10 cellular contexts compared by ENCODE assay signal in genomic region chr5:34415559-34416198, GRCh38.
DNase-seq lines count a peak whose midpoint lies in the region; ATAC-seq and TF ChIP-seq lines count a peak whose summit lies in the region.
"Had no signal": no experiment of that assay in that cellular context is flagged by ENCODE, and none has a peak within 500 bp of the region (broad histone marks: within the 10 kb centered on the region; RNA-seq: fewer than 3 reads in every experiment).

No MANE protein-coding gene starts in this region.

- H3K4me3 ChIP-seq in fibroblast of villous mesenchyme (ENCODE audit: low read depth, low read length): no peak overlapping the region
- H3K4me3 ChIP-seq in tibial artery: no peak overlapping the region
- H3K4me3 ChIP-seq in CD4-positive, alpha-beta memory T cell (ENCODE audit: low read length in 2 of 2): no peak overlapping the region
- H3K4me3 ChIP-seq: mucosa of descending colon had no signal

- peak; percentile 44 for DNase-seq in fibroblast of villous mesenchyme (ENCODE audit: low read depth)
- no peak for DNase-seq in tibial artery
- no peak for DNase-seq in left cardiac atrium
- no peak for DNase-seq in endothelial cell (ENCODE audit: low spot score)
- DNase-seq in CD4-positive, alpha-beta memory T cell: no peak
- DNase-seq: mucosa of descending colon had no signal

- POLR2A ChIA-PET in CD4-positive, alpha-beta memory T cell (lab: Charles Lee; ENCODE audit: partially characterized antibody): no interaction called here

- no peak overlapping the region for H3K4me3 Mint-ChIP-seq in endothelial cell (ENCODE audit: unreplicated experiment)
- no peak overlapping the region for H3K4me3 Mint-ChIP-seq in CD4-positive, alpha-beta memory T cell
- H3K4me3 Mint-ChIP-seq: dendritic cell treated with granulocyte-macrophage colony-stimulating factor and Interleukin-4, amounts not matched to agents 40 ng/mL and 50 ng/mL, for 4 days had no signal

- TF ChIP-seq CTCF in fibroblast of villous mesenchyme (IDR thresholded peaks at IDR 0.05; ENCODE audit: insufficient read depth, low read depth, low read length) (no peak), tibial artery (IDR thresholded peaks at IDR 0.05) (no peak), endothelial cell (IDR thresholded peaks at IDR 0.05; ENCODE audit: unreplicated experiment) (no peak)

- H3K4me1 Mint-ChIP-seq in endothelial cell (ENCODE audit: unreplicated experiment): peaks cover 4% of the 10 kb centered on the region
- no peaks in the 10 kb centered on the region for H3K4me1 Mint-ChIP-seq in CD4-positive, alpha-beta memory T cell

- H3K27me3 Mint-ChIP-seq in endothelial cell (ENCODE audit: unreplicated experiment): no peaks in the 10 kb centered on the region
- peaks cover 2 to 8% of the 10 kb centered on the region in 2 donors for H3K27me3 Mint-ChIP-seq in CD4-positive, alpha-beta memory T cell
- H3K27me3 Mint-ChIP-seq: dendritic cell treated with granulocyte-macrophage colony-stimulating factor and Interleukin-4, amounts not matched to agents 40 ng/mL and 50 ng/mL, for 4 days had no signal

- CTCF ChIA-PET in CD4-positive, alpha-beta memory T cell (lab: Charles Lee; ENCODE audit: partially characterized antibody): no interaction called here

- H3K27ac ChIP-seq in tibial artery: no peak overlapping the region
- H3K27ac ChIP-seq in CD4-positive, alpha-beta memory T cell (ENCODE audit: low read depth, low read length): no peak overlapping the region

- intact Hi-C loops in tibial artery (cut with DNase I; ENCODE audit: low total_unique reads): no loop called here
- intact Hi-C loops in left cardiac atrium (cut with DNase I): no loop called here
- intact Hi-C loops in CD4-positive, alpha-beta memory T cell (cut with micrococcal nuclease): no loop called here

- no peaks in the 10 kb centered on the region for H3K9me3 Mint-ChIP-seq in endothelial cell (ENCODE audit: unreplicated experiment)
- H3K9me3 Mint-ChIP-seq in CD4-positive, alpha-beta memory T cell: peaks cover 0 to 18% (median 7%) of the 10 kb centered on the region in 8 donors

- no peaks in the 10 kb centered on the region for H3K4me1 ChIP-seq in tibial artery
- H3K4me1 ChIP-seq in CD4-positive, alpha-beta memory T cell (ENCODE audit: insufficient read depth, low read length): no peaks in the 10 kb centered on the region

- no peaks in the 10 kb centered on the region for H3K9me3 ChIP-seq in tibial artery
- no peaks in the 10 kb centered on the region for H3K9me3 ChIP-seq in CD4-positive, alpha-beta memory T cell (ENCODE audit: control insufficient read depth in 1 of 2, low read length in 2 of 2)
- H3K9me3 ChIP-seq: mucosa of descending colon had no signal

- no peaks in the 10 kb centered on the region for H3K36me3 ChIP-seq in tibial artery
- H3K36me3 ChIP-seq in CD4-positive, alpha-beta memory T cell (ENCODE audit: insufficient read depth, low read length): no peaks in the 10 kb centered on the region

- peak; percentile 100 for ATAC-seq in GM18508 (IDR thresholded peaks at IDR 0.05; ENCODE audit: insufficient read depth, unreplicated experiment)
- peak; percentile 98 for ATAC-seq in GM21576 (IDR thresholded peaks at IDR 0.05; ENCODE audit: unreplicated experiment)
- peak; percentile 100 for ATAC-seq in HG03432 (IDR thresholded peaks at IDR 0.05; ENCODE audit: unreplicated experiment)
- ATAC-seq in left cardiac atrium: no peak
- ATAC-seq: mucosa of descending colon had no signal

- H3K36me3 Mint-ChIP-seq in endothelial cell (ENCODE audit: low read depth, unreplicated experiment): no peaks in the 10 kb centered on the region
- no peaks in the 10 kb centered on the region for H3K36me3 Mint-ChIP-seq in CD4-positive, alpha-beta memory T cell

- H3K27ac Mint-ChIP-seq in endothelial cell (ENCODE audit: unreplicated experiment): no peak overlapping the region
- no peak overlapping the region for H3K27ac Mint-ChIP-seq in CD4-positive, alpha-beta memory T cell
- H3K27ac Mint-ChIP-seq: dendritic cell treated with granulocyte-macrophage colony-stimulating factor and Interleukin-4, amounts not matched to agents 40 ng/mL and 50 ng/mL, for 4 days had no signal

- H3K27me3 ChIP-seq in tibial artery: no peaks in the 10 kb centered on the region
- H3K27me3 ChIP-seq in CD4-positive, alpha-beta memory T cell (ENCODE audit: insufficient read depth, low read length): no peaks in the 10 kb centered on the region

Comparison
In these comparisons a context has a peak if more than half of its experiments do, and no peak if none do; other contexts are left out.
1. ATAC-seq: peak in GM18508 (single experiment), GM21576 (single experiment) and HG03432 (single experiment); none in left cardiac atrium (0 of 2).